Comparison of ENCODE assay signal across 8 cellular contexts in genomic region chr16:28935924-28936783, GRCh38. TPM values are rescaled to one million over a fixed set of nuclear protein-coding genes. Genes with fewer than 3 reads are reported as not detected.
A peak's percentile ranks its signal among the peaks of the same experiment; 100 is the strongest.
DNase-seq lines count a peak whose midpoint lies in the region; ATAC-seq, FAIRE-seq and TF ChIP-seq lines count a peak whose summit lies in the region.

No MANE protein-coding gene starts in this region.

- TF ChIP-seq CTCF in GM06990 (IDR thresholded peaks at IDR 0.05; ENCODE audit: insufficient read depth, low read length, poor library complexity, severe bottlenecking) = no peak

- no peak for FAIRE-seq in HTR-8/SVneo (lab: Jason Lieb, UNC)

- DNase-seq in GM06990 (ENCODE audit: extremely low read depth, insufficient read length) (peak; percentile 84), NOMO-1 treated with DMSO at 0.1 percent for 48 hours (lab: John Stamatoyannopoulos, UW; ENCODE audit: unreplicated experiment) (peak; percentile 94), myocyte (ENCODE audit: low read depth) (peak; percentile 47), HTR-8/SVneo (ENCODE audit: insufficient read length, low spot score) (no peak)
- peak; percentile 96 for DNase-seq in activated CD8-positive, alpha-beta memory T cell treated with anti-CD3 and anti-CD28 coated beads, Interleukin-2, amount 50 U/mL, for 48 hours
- peak; percentile 64 to 71 for DNase-seq in stimulated activated CD8-positive, alpha-beta memory T cell treated with anti-CD3 and anti-CD28 coated beads, Interleukin-7, amount 100 ng/mL, for 48 hours (ENCODE audit: extremely low read depth in 1 of 2, low read depth in 1 of 2)

- no peaks in the 10 kb centered on the region for H3K27me3 ChIP-seq in GM06990 (replicated peaks; ENCODE audit: control insufficient read depth, insufficient read depth, low read length)

- ATAC-seq in HG02642 (IDR thresholded peaks at IDR 0.05; ENCODE audit: poor library complexity, unreplicated experiment) = peak; percentile 67
- ATAC-seq in esophagus mucosa = peak; percentile 86

- H3K36me3 ChIP-seq in GM06990 (ENCODE audit: control insufficient read depth, insufficient read depth, low read length) = peaks cover 34% of the 10 kb centered on the region

- no peak overlapping the region for H3K4me3 ChIP-seq in GM06990 (replicated peaks; ENCODE audit: low read depth, low read length)

RNA-seq across cellular contexts. Expression of gene CD19, which starts 4.4 kb away (rescaled TPM):
- total RNA-seq in esophagus mucosa (0.40 TPM), myocyte (not detected in 2 replicates)
- polyA plus RNA-seq in myocyte (2012) = not detected

RNA-seq across cellular contexts. Expression of gene RABEP2, which starts 11.1 kb away (rescaled TPM):
- 15.8 TPM for total RNA-seq in esophagus mucosa
- total RNA-seq in myocyte = 36.6 and 41.5 TPM in 2 replicates
- polyA plus RNA-seq in myocyte (2012) = 15.0 TPM

RNA-seq across cellular contexts. Expression of gene NFATC2IP, which starts 14.6 kb away (rescaled TPM):
- 21.3 TPM for total RNA-seq in esophagus mucosa
- 15.0 and 17.9 TPM in 2 replicates for total RNA-seq in myocyte
- polyA plus RNA-seq in myocyte (2012) = 22.1 TPM

RNA-seq across cellular contexts. Expression of gene SPNS1, which starts 38.4 kb away (rescaled TPM):
- total RNA-seq in esophagus mucosa (22.5 TPM), myocyte (37.6 and 45.2 TPM in 2 replicates)
- 53.1 TPM for polyA plus RNA-seq in myocyte (2012)

RNA-seq across cellular contexts. Expression of gene LAT, which starts 48.7 kb away (rescaled TPM):
- 3.5 TPM for total RNA-seq in esophagus mucosa
- 0.68 and 1.8 TPM in 2 replicates for total RNA-seq in myocyte
- polyA plus RNA-seq in myocyte (2012) = 2.4 TPM
